31 cellular contexts compared by ENCODE assay signal in genomic region chr12:88604646-88605045, GRCh38. TPM values are rescaled to one million over a fixed set of nuclear protein-coding genes. Genes with fewer than 3 reads are reported as not detected.
"Had no signal": no experiment of that assay in that cellular context is flagged by ENCODE, and none has a peak within 500 bp of the region (broad histone marks: within the 10 kb centered on the region; RNA-seq: fewer than 3 reads in every experiment).

No MANE protein-coding gene starts in this region.

- H3K36me3 ChIP-seq: ovary, right lobe of liver, sigmoid colon, spleen, suprapubic skin, tibial artery, transverse colon, upper lobe of right lung, uterus had no signal

- H3K27ac Mint-ChIP-seq: natural killer cell; nephron; neural progenitor cell; progenitor cell of endocrine pancreas; stimulated activated memory B cell treated with anti-CD40 and anti-IgM and Interleukin-4, amounts not matched to agents 10 μg/mL and 1 μg/mL and 100 μg/mL, for 72 hours; stimulated activated naive CD8-positive, alpha-beta T cell treated with anti-CD3 and anti-CD28 coated beads, Interleukin-15, amount 100 ng/mL, for 72 hours; type B pancreatic cell had no signal

- DNase-seq: natural killer cell; occipital lobe; ovary; posterior cingulate gyrus; psoas muscle; right cardiac atrium; right lobe of liver; sigmoid colon; small intestine; spleen; stimulated activated CD4-positive, alpha-beta T cell treated with anti-CD3 and anti-CD28 coated beads, Interleukin-12 subunit alpha, Interleukin-12 subunit beta, amount 100 ng/mL, for 4 hours; stimulated activated CD4-positive, alpha-beta T cell treated with anti-CD3 and anti-CD28 coated beads, Interleukin-1b, Interleukin-23, amount 100 ng/mL, for 48 hours; stimulated activated CD4-positive, alpha-beta T cell treated with anti-CD3 and anti-CD28 coated beads, Interleukin-4, amount 100 ng/mL, for 1 hour; stimulated activated CD4-positive, alpha-beta T cell treated with anti-CD3 and anti-CD28 coated beads, Interleukin-4, amount 100 ng/mL, for 4 hours; stimulated activated CD8-positive, alpha-beta memory T cell treated with anti-CD3 and anti-CD28 coated beads, Interleukin-4, amount 100 ng/mL, for 48 hours; stimulated activated naive CD4-positive, alpha-beta T cell; stimulated activated naive CD8-positive, alpha-beta T cell treated with anti-CD3 and anti-CD28 coated beads, Interleukin-15, amount 100 ng/mL, for 72 hours; stimulated activated naive CD8-positive, alpha-beta T cell treated with anti-CD3 and anti-CD28 coated beads, Interleukin-15, Interleukin-2, amounts not matched to agents 100 U/mL and 50 U/mL, for 24 hours; substantia nigra; testis; tibial artery; transverse colon; upper lobe of right lung; uterus had no signal

- H3K27me3 Mint-ChIP-seq: progenitor cell of endocrine pancreas; stimulated activated memory B cell treated with anti-CD40 and anti-IgM and Interleukin-4, amounts not matched to agents 10 μg/mL and 1 μg/mL and 100 μg/mL, for 72 hours; stimulated activated naive CD8-positive, alpha-beta T cell treated with anti-CD3 and anti-CD28 coated beads, Interleukin-15, amount 100 ng/mL, for 72 hours; type B pancreatic cell had no signal

- H3K4me3 Mint-ChIP-seq: natural killer cell; nephron; neural progenitor cell; stimulated activated memory B cell treated with anti-CD40 and anti-IgM and Interleukin-4, amounts not matched to agents 10 μg/mL and 1 μg/mL and 100 μg/mL, for 72 hours; stimulated activated naive CD8-positive, alpha-beta T cell treated with anti-CD3 and anti-CD28 coated beads, Interleukin-15, amount 100 ng/mL, for 72 hours; type B pancreatic cell had no signal

- H3K36me3 Mint-ChIP-seq: natural killer cell; stimulated activated memory B cell treated with anti-CD40 and anti-IgM and Interleukin-4, amounts not matched to agents 10 μg/mL and 1 μg/mL and 100 μg/mL, for 72 hours had no signal

- H3K9me3 ChIP-seq: ovary, psoas muscle, right lobe of liver, suprapubic skin, testis, upper lobe of right lung, uterus had no signal

- H3K4me3 ChIP-seq: neural progenitor cell, ovary, psoas muscle, right lobe of liver, sigmoid colon, spleen, suprapubic skin, testis, tibial artery, transverse colon, upper lobe of right lung, uterus had no signal

- H3K27me3 ChIP-seq: neural progenitor cell, ovary, right lobe of liver, sigmoid colon, spleen, suprapubic skin, testis, tibial artery, transverse colon, upper lobe of right lung, uterus had no signal

- H3K4me1 ChIP-seq: neural progenitor cell, parathyroid adenoma, psoas muscle, right lobe of liver, sigmoid colon, spleen, suprapubic skin, testis, tibial artery, transverse colon, upper lobe of right lung, uterus had no signal

- H3K9ac ChIP-seq: neural progenitor cell, parathyroid adenoma had no signal

- H3K4me1 Mint-ChIP-seq: natural killer cell; nephron; neural progenitor cell; stimulated activated memory B cell treated with anti-CD40 and anti-IgM and Interleukin-4, amounts not matched to agents 10 μg/mL and 1 μg/mL and 100 μg/mL, for 72 hours; stimulated activated naive CD8-positive, alpha-beta T cell treated with anti-CD3 and anti-CD28 coated beads, Interleukin-15, amount 100 ng/mL, for 72 hours had no signal

RNA-seq across cellular contexts. Expression of gene KITLG, which starts 24.4 kb away (rescaled TPM):
- total RNA-seq: natural killer cell had no signal
